8 cellular contexts compared by ENCODE assay signal in the genomic region with DNA sequence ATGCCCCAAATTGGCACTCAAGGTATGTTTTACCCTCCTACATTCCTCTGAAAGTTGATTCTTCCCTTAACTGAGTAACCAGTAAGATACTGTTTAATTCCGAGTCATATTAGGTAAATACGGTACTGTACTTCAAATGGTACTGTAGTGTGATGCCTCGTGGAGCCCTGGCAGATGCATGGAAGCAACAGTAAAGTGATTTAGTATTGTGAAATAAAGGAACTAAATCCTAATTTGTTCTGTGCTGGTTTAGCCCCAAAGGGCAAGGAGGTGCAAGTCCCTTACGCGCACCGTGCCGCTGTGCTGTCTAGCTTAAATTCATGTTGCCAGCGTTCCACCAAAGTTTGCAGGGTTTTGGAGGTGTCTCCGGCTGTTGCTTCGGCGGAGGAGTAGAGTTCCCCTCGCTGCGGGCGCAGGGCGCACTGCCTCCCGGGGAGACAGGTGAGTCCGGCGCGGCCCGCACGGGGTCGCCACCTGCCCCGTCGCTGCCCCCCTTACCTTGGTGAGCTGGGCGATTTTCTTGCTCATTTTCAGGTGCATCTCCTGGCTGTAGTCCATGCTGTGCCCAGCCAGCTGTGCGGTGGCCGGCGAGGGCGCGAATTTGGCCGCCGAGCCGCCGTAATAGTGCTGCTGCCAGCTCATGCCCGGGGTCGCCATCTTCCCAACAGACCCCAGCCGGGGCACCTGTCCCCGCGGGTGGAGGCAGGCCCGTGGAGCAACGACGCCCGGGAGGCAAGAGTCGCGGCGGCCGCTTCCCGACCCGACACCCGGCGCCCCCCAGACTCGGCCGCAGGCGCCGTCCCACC. TPM values are rescaled to one million over a fixed set of nuclear protein-coding genes. Genes with fewer than 3 reads are reported as not detected.
DNase-seq lines count a peak whose midpoint lies in the region; ATAC-seq and TF ChIP-seq lines count a peak whose summit lies in the region.

No MANE protein-coding gene starts in this region.

- peak overlapping the region; percentile 38 to 73 (median 63); a peak in 21 of 22 replicates for H3K9ac ChIP-seq in BLaER1 treated with 17β-estradiol and CSF1 and Interleukin-3, amounts not matched to agents 10 nM and 100 nM
- H3K9ac ChIP-seq in SU-DHL-6 (ENCODE audit: low read length): peak overlapping the region; percentile 57

- H3K4me1 ChIP-seq in BLaER1 treated with 17β-estradiol and CSF1 and Interleukin-3, amounts not matched to agents 10 nM and 100 nM: peaks cover 0 to 14% (median 8%) of the 10 kb centered on the region in 10 experiments; a peak in 13 of 20 replicates
- peaks cover 0 to 22% (median 11%) of the 10 kb centered on the region in 4 donors for H3K4me1 ChIP-seq in sigmoid colon

- no peak for TF ChIP-seq EP300 in sigmoid colon (IDR thresholded peaks at IDR 0.05)

- peaks cover 14 to 30% (median 25%) of the 10 kb centered on the region in 11 experiments for H3K9me3 ChIP-seq in BLaER1 treated with 17β-estradiol and CSF1 and Interleukin-3, amounts not matched to agents 10 nM and 100 nM (replicated peaks in 1 of 11)
- H3K9me3 ChIP-seq in SU-DHL-6 (ENCODE audit: insufficient read depth, low read length) (peaks cover 8% of the 10 kb centered on the region; the same call in 1 of the 2 replicates), sigmoid colon (no peaks in the 10 kb centered on the region)

- H3K27me3 ChIP-seq in BLaER1 treated with 17β-estradiol and CSF1 and Interleukin-3, amounts not matched to agents 10 nM and 100 nM: peaks cover 41 to 50% (median 45%) of the 10 kb centered on the region in 11 experiments
- H3K27me3 ChIP-seq in SU-DHL-6 (ENCODE audit: low read length) (no peaks in the 10 kb centered on the region), sigmoid colon (no peaks in the 10 kb centered on the region)

- intact Hi-C loops in sigmoid colon (cut with DNase I): loop anchor here (2.0 to 10.0 kb wide), 4 partner anchors 33 to 267 kb away; partner anchors contain the start of genes ASF1A, MAN1A1 and MCM9

- H3K4me2 ChIP-seq in BLaER1 treated with 17β-estradiol and CSF1 and Interleukin-3, amounts not matched to agents 10 nM and 100 nM: peak overlapping the region; percentile 82 to 96 (median 93)
- peak overlapping the region; percentile 61 for H3K4me2 ChIP-seq in SU-DHL-6 (ENCODE audit: low read depth, low read length, poor library complexity, severe bottlenecking)

- TF ChIP-seq CTCF in SU-DHL-6 (IDR thresholded peaks at IDR 0.05; ENCODE audit: insufficient read depth, low read length, poor library complexity, severe bottlenecking): no peak
- TF ChIP-seq CTCF in sigmoid colon (IDR thresholded peaks at IDR 0.05): peak in 1 of 4 experiments; percentile 3

- peak; percentile 31 for ATAC-seq in GM19397 (IDR thresholded peaks at IDR 0.05; ENCODE audit: unreplicated experiment)

- 1 to 2% methylated on average over 55 of the region's 55 CpGs for WGBS in sigmoid colon, 2 donors

- 0 out of 22 replicates have a peak overlapping the region, but pooled peaks of 2 of the 11 experiments have one; percentile 13 to 20 for H3K27ac ChIP-seq in BLaER1 treated with 17β-estradiol and CSF1 and Interleukin-3, amounts not matched to agents 10 nM and 100 nM
- H3K27ac ChIP-seq in SU-DHL-6 (ENCODE audit: low read depth, low read length): no peak overlapping the region
- H3K27ac ChIP-seq in sigmoid colon: peak overlapping the region; percentile 77 to 91 (median 84)

- H3K79me2 ChIP-seq in SU-DHL-6 (ENCODE audit: insufficient read depth, low read length): no peaks in the 10 kb centered on the region

- H3K4me3 ChIP-seq in BLaER1 treated with 17β-estradiol and CSF1 and Interleukin-3, amounts not matched to agents 10 nM and 100 nM: peak overlapping the region; percentile 64 to 76 (median 68)
- peak overlapping the region; percentile 59 for H3K4me3 ChIP-seq in SU-DHL-6 (ENCODE audit: insufficient read depth, low read length, poor library complexity, severe bottlenecking)
- H3K4me3 ChIP-seq in sigmoid colon: peak overlapping the region; percentile 62 to 91 (median 74)

- no peaks in the 10 kb centered on the region for H3F3A ChIP-seq in SU-DHL-6 (ENCODE audit: insufficient read depth)

- no peaks in the 10 kb centered on the region for H4K20me1 ChIP-seq in BLaER1 treated with 17β-estradiol and CSF1 and Interleukin-3, amounts not matched to agents 10 nM and 100 nM
- H4K20me1 ChIP-seq in SU-DHL-6 (ENCODE audit: low read depth, low read length): no peaks in the 10 kb centered on the region

- H3K36me3 ChIP-seq in BLaER1 treated with 17β-estradiol and CSF1 and Interleukin-3, amounts not matched to agents 10 nM and 100 nM: peaks cover 0 to 5% (median 0%) of the 10 kb centered on the region in 11 experiments; a peak in 1 of 22 replicates
- H3K36me3 ChIP-seq in SU-DHL-6 (ENCODE audit: low read length): no peaks in the 10 kb centered on the region
- H3K36me3 ChIP-seq in sigmoid colon: no peaks in the 10 kb centered on the region

- no peak for TF ChIP-seq POLR2A in sigmoid colon (IDR thresholded peaks at IDR 0.05)

- peak overlapping the region; percentile 72 for H2AFZ ChIP-seq in SU-DHL-6 (ENCODE audit: low read depth, low read length, severe bottlenecking)

- peak; percentile 11 for DNase-seq in HK-2 (ENCODE audit: unreplicated experiment)
- DNase-seq in amygdala (lab: John Stamatoyannopoulos, UW): peak in 32 of 56 donors; percentile 4 to 59 (median 26)
- DNase-seq in hypothalamus (lab: John Stamatoyannopoulos, UW): peak in 33 of 51 donors; percentile 1 to 72 (median 28)
- DNase-seq in sigmoid colon: peak; percentile 71
- no peak for DNase-seq in GF-D8 (lab: John Stamatoyannopoulos, UW)

- H3K9me2 ChIP-seq in SU-DHL-6 (replicated peaks; ENCODE audit: insufficient read depth, low read length): no peaks in the 10 kb centered on the region

RNA-seq across cellular contexts. Expression of gene FAM184A, which starts 0.6 kb away (rescaled TPM):
- total RNA-seq in sigmoid colon: 1 to 10 TPM; 3.9 to 8.7 (median 5.3) TPM
- polyA plus RNA-seq in sigmoid colon: 1 to 10 TPM in 1 of 3 donors, under 1 TPM in 2; 0.60 to 1.5 (median 0.92) TPM
